ENCODE assay signal across 8 cellular contexts in the genomic region with DNA sequence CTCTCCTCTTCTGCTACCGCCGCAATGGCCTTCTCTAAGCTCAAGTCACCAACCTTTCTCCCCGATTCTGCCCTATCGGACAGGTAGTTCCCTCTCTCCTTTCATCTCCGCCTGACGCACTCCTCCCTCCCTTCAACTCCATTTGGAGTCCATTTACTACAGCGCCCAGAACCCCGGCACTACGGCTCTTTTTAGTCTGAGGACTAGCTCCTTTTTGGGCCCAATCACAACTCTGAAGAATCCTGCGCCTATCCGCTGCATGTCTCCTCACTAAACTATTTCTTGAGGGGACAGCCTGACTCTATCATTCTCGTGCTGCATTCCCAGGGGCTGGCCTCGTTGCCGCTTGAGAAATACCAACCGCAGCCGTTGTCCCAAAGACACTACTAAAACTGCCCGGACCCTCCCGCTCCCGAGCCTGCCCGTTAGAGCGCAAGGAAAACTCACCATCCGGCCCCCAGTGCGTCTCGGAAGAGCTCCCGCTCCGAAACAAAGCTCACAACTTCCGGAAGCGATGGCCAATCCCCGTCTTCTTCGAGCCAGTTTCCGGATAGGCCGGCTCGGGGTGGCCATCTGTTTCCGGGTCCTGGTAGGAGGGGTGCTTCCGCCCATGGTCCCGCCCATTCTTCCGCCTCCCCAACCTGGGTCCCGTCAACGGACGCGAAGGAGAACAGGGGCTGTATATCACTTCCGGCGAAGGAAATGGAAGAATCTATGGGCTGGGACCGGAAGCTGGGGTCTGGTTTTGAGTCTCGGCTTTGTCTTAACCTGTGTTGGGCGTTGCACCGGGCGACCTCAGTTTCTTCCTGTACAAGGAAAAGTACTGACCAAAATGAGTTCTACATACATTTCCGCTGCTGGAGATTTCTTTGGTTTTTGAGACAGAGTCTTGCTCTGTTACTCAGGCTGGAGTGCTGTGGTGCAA. TPM values are rescaled to one million over a fixed set of nuclear protein-coding genes. Genes with fewer than 3 reads are reported as not detected.
DNase-seq lines count a peak whose midpoint lies in the region; ATAC-seq and TF ChIP-seq lines count a peak whose summit lies in the region.

A gene (minus strand): TSS at position 491 of the 925 bp plus-strand sequence. CDS start 2,776 bp downstream, outside the sequence.

- peak within 1 kb of the TSS; percentile 43 to 64 for H3K27ac ChIP-seq in liver (ENCODE audit: low read depth in 1 of 2, low read length in 2 of 2)

- WGBS in liver = under 1% methylated on average over 49 of the region's 49 CpGs

- ATAC-seq in GM19372 (IDR thresholded peaks at IDR 0.05; ENCODE audit: low read depth, unreplicated experiment) (peak; percentile 99), HG03558 (IDR thresholded peaks at IDR 0.05; ENCODE audit: extremely low read depth, unreplicated experiment) (peak; percentile 92)

- H3K4me1 ChIP-seq in liver (ENCODE audit: control insufficient read depth in 4 of 4, insufficient read depth in 4 of 4, low read length in 3 of 4) = peaks cover 0 to 17% (median 12%) of the 10 kb centered on the region in 4 donors

- H3K4me3 ChIP-seq in liver (ENCODE audit: low read depth in 1 of 3, low read length in 3 of 3) = peak within 1 kb of the TSS; percentile 70 to 100 (median 93)

- DNase-seq in C1 segment of cervical spinal cord (lab: John Stamatoyannopoulos, UW) = peak; percentile 52 to 96 (median 89)
- peak; percentile 87 for DNase-seq in NCI-H748 treated with DMSO at 0.1 percent for 48 hours (lab: John Stamatoyannopoulos, UW)
- DNase-seq in activated CD4-positive, alpha-beta T cell treated with anti-CD3 and anti-CD28 coated beads, Interleukin-2, amount 50 U/mL, for 24 hours (ENCODE audit: low read depth in 1 of 2, low spot score in 1 of 2) = peak; percentile 89 to 96
- peak; percentile 88 to 97 for DNase-seq in dermis microvascular lymphatic vessel endothelial cell (ENCODE audit: low read depth in 2 of 2)
- peak; percentile 97 for DNase-seq in stimulated activated CD4-positive, alpha-beta T cell treated with anti-CD3 and anti-CD28 coated beads, Interleukin-4, amount 100 ng/mL, for 24 hours

- H3K36me3 ChIP-seq in liver (ENCODE audit: control insufficient read depth in 4 of 4, insufficient read depth in 3 of 4, low read depth in 1 of 4, low read length in 3 of 4) = peaks cover 0 to 17% (median 13%) of the 10 kb centered on the region in 4 donors

- peak within 1 kb of the TSS; percentile 68 to 79 for H3K9ac ChIP-seq in liver (ENCODE audit: low read depth in 1 of 2, low read length in 2 of 2)

- peak; percentile 58 to 68 for TF ChIP-seq RAD21 in liver (IDR thresholded peaks at IDR 0.05)

- H3K9me3 ChIP-seq in liver (ENCODE audit: control insufficient read depth in 4 of 4, low read length in 3 of 4) = peaks cover 0 to 4% (median 3%) of the 10 kb centered on the region in 4 donors

- no peak for TF ChIP-seq CTCF in liver (IDR thresholded peaks at IDR 0.05; ENCODE audit: low read depth, low read length, missing input control)

- no peaks in the 10 kb centered on the region for H3K27me3 ChIP-seq in liver (ENCODE audit: control insufficient read depth in 4 of 4, insufficient read depth in 4 of 4, low read length in 3 of 4)

TF ChIP-seq in liver, 16 proteins besides CTCF, POLR2A, EP300 and RAD21:
- TF ChIP-seq HNF4G (IDR thresholded peaks at IDR 0.05) = no peak
- TF ChIP-seq SP1 (IDR thresholded peaks at IDR 0.05) = peak; percentile 88
- TF ChIP-seq, protein P1, sequence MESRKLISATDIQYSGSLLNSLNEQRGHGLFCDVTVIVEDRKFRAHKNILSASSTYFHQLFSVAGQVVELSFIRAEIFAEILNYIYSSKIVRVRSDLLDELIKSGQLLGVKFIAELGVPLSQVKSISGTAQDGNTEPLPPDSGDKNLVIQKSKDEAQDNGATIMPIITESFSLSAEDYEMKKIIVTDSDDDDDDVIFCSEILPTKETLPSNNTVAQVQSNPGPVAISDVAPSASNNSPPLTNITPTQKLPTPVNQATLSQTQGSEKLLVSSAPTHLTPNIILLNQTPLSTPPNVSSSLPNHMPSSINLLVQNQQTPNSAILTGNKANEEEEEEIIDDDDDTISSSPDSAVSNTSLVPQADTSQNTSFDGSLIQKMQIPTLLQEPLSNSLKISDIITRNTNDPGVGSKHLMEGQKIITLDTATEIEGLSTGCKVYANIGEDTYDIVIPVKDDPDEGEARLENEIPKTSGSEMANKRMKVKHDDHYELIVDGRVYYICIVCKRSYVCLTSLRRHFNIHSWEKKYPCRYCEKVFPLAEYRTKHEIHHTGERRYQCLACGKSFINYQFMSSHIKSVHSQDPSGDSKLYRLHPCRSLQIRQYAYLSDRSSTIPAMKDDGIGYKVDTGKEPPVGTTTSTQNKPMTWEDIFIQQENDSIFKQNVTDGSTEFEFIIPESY (IDR thresholded peaks at IDR 0.05) = peak; percentile 89
- TF ChIP-seq NR2F2 (IDR thresholded peaks at IDR 0.05) = peak; percentile 98
- peak; percentile 43 to 48 for TF ChIP-seq HNF4A (conservative IDR thresholded peaks at IDR 0.05)
- peak; percentile 43 for TF ChIP-seq TAF1 (conservative IDR thresholded peaks at IDR 0.05)
- TF ChIP-seq GABPA (IDR thresholded peaks at IDR 0.05 in 1 of 2, conservative IDR thresholded peaks at IDR 0.05 in 1 of 2) = peak; percentile 99 to 100
- peak; percentile 56 for TF ChIP-seq FOXA1 (IDR thresholded peaks at IDR 0.05)
- TF ChIP-seq YY1 (IDR thresholded peaks at IDR 0.05) = peak; percentile 95
- TF ChIP-seq, protein P2, sequence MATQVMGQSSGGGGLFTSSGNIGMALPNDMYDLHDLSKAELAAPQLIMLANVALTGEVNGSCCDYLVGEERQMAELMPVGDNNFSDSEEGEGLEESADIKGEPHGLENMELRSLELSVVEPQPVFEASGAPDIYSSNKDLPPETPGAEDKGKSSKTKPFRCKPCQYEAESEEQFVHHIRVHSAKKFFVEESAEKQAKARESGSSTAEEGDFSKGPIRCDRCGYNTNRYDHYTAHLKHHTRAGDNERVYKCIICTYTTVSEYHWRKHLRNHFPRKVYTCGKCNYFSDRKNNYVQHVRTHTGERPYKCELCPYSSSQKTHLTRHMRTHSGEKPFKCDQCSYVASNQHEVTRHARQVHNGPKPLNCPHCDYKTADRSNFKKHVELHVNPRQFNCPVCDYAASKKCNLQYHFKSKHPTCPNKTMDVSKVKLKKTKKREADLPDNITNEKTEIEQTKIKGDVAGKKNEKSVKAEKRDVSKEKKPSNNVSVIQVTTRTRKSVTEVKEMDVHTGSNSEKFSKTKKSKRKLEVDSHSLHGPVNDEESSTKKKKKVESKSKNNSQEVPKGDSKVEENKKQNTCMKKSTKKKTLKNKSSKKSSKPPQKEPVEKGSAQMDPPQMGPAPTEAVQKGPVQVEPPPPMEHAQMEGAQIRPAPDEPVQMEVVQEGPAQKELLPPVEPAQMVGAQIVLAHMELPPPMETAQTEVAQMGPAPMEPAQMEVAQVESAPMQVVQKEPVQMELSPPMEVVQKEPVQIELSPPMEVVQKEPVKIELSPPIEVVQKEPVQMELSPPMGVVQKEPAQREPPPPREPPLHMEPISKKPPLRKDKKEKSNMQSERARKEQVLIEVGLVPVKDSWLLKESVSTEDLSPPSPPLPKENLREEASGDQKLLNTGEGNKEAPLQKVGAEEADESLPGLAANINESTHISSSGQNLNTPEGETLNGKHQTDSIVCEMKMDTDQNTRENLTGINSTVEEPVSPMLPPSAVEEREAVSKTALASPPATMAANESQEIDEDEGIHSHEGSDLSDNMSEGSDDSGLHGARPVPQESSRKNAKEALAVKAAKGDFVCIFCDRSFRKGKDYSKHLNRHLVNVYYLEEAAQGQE (IDR thresholded peaks at IDR 0.05) = peak; percentile 56
- TF ChIP-seq, protein P3, sequence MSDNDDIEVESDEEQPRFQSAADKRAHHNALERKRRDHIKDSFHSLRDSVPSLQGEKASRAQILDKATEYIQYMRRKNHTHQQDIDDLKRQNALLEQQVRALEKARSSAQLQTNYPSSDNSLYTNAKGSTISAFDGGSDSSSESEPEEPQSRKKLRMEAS (IDR thresholded peaks at IDR 0.05) = peak; percentile 98
- TF ChIP-seq RXRA (IDR thresholded peaks at IDR 0.05) = peak; percentile 56 to 71
- TF ChIP-seq EGR1 (IDR thresholded peaks at IDR 0.05; ENCODE audit: low read depth in 2 of 2) = peak; percentile 94 to 98
- no peak for TF ChIP-seq FOXA2 (IDR thresholded peaks at IDR 0.05)
- peak; percentile 41 to 53 for TF ChIP-seq JUND (IDR thresholded peaks at IDR 0.05)
- TF ChIP-seq, protein P4, sequence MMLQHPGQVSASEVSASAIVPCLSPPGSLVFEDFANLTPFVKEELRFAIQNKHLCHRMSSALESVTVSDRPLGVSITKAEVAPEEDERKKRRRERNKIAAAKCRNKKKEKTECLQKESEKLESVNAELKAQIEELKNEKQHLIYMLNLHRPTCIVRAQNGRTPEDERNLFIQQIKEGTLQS (IDR thresholded peaks at IDR 0.05) = peak; percentile 20

RNA-seq across cellular contexts. Expression of the gene that starts here (rescaled TPM):
- total RNA-seq in dermis microvascular lymphatic vessel endothelial cell (18.2 and 27.9 TPM in 2 replicates), liver (10 to 100 TPM; 16.2 to 17.2 TPM)
- polyA plus RNA-seq in liver = 10 to 100 TPM; 16.9 to 27.7 TPM

Comparison
In these comparisons a context has a peak if more than half of its experiments do, and no peak if none do; other contexts are left out.
1. Peak in every context shown above with its lines: DNase-seq, ATAC-seq, H3K4me3 ChIP-seq and H3K27ac ChIP-seq.